23 cellular contexts compared by ENCODE assay signal in the genomic region with DNA sequence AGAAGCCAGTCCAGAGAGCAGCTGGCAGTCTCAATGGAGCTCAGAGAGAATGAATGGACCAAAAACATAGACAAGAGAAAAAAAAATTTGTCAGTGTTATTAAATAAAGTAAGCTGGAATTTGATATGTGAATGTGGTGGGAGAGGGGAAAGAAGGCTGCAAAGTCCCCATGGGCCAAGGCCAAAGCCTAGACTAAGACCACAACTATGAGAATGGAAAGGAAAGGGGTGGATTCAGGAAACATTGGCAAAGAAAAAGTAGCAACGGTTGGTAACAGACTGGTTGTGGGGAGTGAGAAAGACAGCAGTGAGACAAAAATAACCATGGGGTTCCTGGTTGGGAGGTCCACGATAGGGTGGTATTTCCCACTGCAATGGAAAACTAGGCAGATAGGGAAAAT. TPM values are rescaled to one million over a fixed set of nuclear protein-coding genes. Genes with fewer than 3 reads are reported as not detected.
DNase-seq lines count a peak whose midpoint lies in the region; ATAC-seq, FAIRE-seq and TF ChIP-seq lines count a peak whose summit lies in the region.
"Had no signal": no experiment of that assay in that cellular context is flagged by ENCODE, and none has a peak within 500 bp of the region (broad histone marks: within the 10 kb centered on the region; RNA-seq: fewer than 3 reads in every experiment).

No MANE protein-coding gene starts in this region.

- no peak overlapping the region for H3K4ac ChIP-seq in H1 (replicated peaks; ENCODE audit: insufficient read length, low read depth, low read length)

- H4K8ac ChIP-seq in H1 (ENCODE audit: extremely low read depth, insufficient read depth, low read length): no peak overlapping the region

- no peak overlapping the region; the same call in 1 of the 2 replicates for H3K18ac ChIP-seq in H1 (ENCODE audit: extremely low read depth, low read length)

- 0 out of 2 replicates have a peak overlapping the region, but pooled peaks have one; percentile 2 for H2BK12ac ChIP-seq in H1 (ENCODE audit: low read depth, low read length)

- H2BK120ac ChIP-seq in H1 (replicated peaks; ENCODE audit: low read depth, low read length): no peak overlapping the region

- H3K4me1 Mint-ChIP-seq in stimulated activated memory B cell treated with anti-CD40 and anti-IgM and Interleukin-4, amounts not matched to agents 10 μg/mL and 1 μg/mL and 100 μg/mL, for 72 hours: peaks cover 32% of the 10 kb centered on the region
- H3K4me1 Mint-ChIP-seq in T-helper 2 cell treated with Interferon-gamma antibody and Interleukin-4, amounts not matched to agents 5 μg/mL and 100 μg/mL, for 36 hours (ENCODE audit: low read depth): peaks cover 16% of the 10 kb centered on the region

- no peak overlapping the region for H2BK20ac ChIP-seq in H1 (ENCODE audit: low read length)

- peaks cover 16% of the 10 kb centered on the region for H3K36me3 Mint-ChIP-seq in stimulated activated memory B cell treated with anti-CD40 and anti-IgM and Interleukin-4, amounts not matched to agents 10 μg/mL and 1 μg/mL and 100 μg/mL, for 72 hours
- peaks cover 2% of the 10 kb centered on the region for H3K36me3 Mint-ChIP-seq in T-helper 2 cell treated with Interferon-gamma antibody and Interleukin-4, amounts not matched to agents 5 μg/mL and 100 μg/mL, for 36 hours (ENCODE audit: low read depth)
- H3K36me3 Mint-ChIP-seq: CD4-positive, CD25-positive, alpha-beta regulatory T cell had no signal

- H2BK5ac ChIP-seq in H1 (ENCODE audit: low read depth, low read length): no peak overlapping the region

- H3K4me3 ChIP-seq in left ventricle myocardium inferior (no peak overlapping the region), right cardiac atrium (ENCODE audit: low read length) (no peak overlapping the region), H1 (ENCODE audit: extremely low read depth in 1 of 4, insufficient read depth in 2 of 4, low read depth in 3 of 4, low read length in 4 of 4) (no peak overlapping the region), osteoblast (ENCODE audit: insufficient read depth, low read length) (no peak overlapping the region)

- TF ChIP-seq POLR2A in H1 (IDR thresholded peaks at IDR 0.05; ENCODE audit: control extremely low read depth in 1 of 2, low read depth in 2 of 2, low read length in 2 of 2): no peak

- no peak overlapping the region for H3K4me3 Mint-ChIP-seq in stimulated activated memory B cell treated with anti-CD40 and anti-IgM and Interleukin-4, amounts not matched to agents 10 μg/mL and 1 μg/mL and 100 μg/mL, for 72 hours
- H3K4me3 Mint-ChIP-seq in T-helper 2 cell treated with Interferon-gamma antibody and Interleukin-4, amounts not matched to agents 5 μg/mL and 100 μg/mL, for 36 hours: no peak overlapping the region
- H3K4me3 Mint-ChIP-seq: CD4-positive, CD25-positive, alpha-beta regulatory T cell had no signal

- intact Hi-C loops in left ventricle myocardium inferior (cut with micrococcal nuclease): no loop called here
- intact Hi-C loops in right cardiac atrium (cut with DNase I): no loop called here

- DNase-seq in left ventricle myocardium inferior (no peak), right cardiac atrium (no peak), H1 (ENCODE audit: low read depth in 1 of 2, low spot score in 2 of 2) (no peak), osteoblast (ENCODE audit: insufficient read length, low spot score, missing footprints) (no peak), hippocampal formation (lab: John Stamatoyannopoulos, UW) (no peak)
- DNase-seq in T-helper 2 cell treated with Interferon-gamma antibody and Interleukin-4, amounts not matched to agents 5 μg/mL and 100 μg/mL, for 36 hours (ENCODE audit: low spot score): no peak
- DNase-seq: 8988T; CD4-positive, CD25-positive, alpha-beta regulatory T cell; DMS79; H7; KBM-7; NCI-H1092 treated with DMSO at 0.1 percent for 48 hours; NCI-H2081; NCI-H2171; NCI-H345; NCI-H524 treated with DMSO at 0.1 percent for 48 hours; PC-3; SHP77 had no signal

- 21% methylated on average over 2 of the region's 2 CpGs for WGBS in right cardiac atrium
- 96% methylated on average over 2 of the region's 2 CpGs; no CpG with 5 or more reads in 1 of the 2 experiments for WGBS in H1 (ENCODE audit: extremely low coverage in 1 of 2, insufficient coverage in 1 of 2, insufficient read length in 1 of 2, insufficient replicate concordance in 2 of 2, low coverage in 1 of 2, low lambda C conversion rate in 2 of 2, missing lambda C conversion rate in 1 of 2), 2 experiments

- no peak overlapping the region for H3K23ac ChIP-seq in H1 (ENCODE audit: insufficient read length)

- H2AK5ac ChIP-seq in H1 (ENCODE audit: low read depth, low read length): no peak overlapping the region

- H3K36me3 ChIP-seq in left ventricle myocardium inferior: no peaks in the 10 kb centered on the region
- H3K36me3 ChIP-seq in H1 (ENCODE audit: control insufficient read depth in 2 of 4, insufficient read depth in 4 of 4, low read length in 3 of 4): no peaks in the 10 kb centered on the region
- H3K36me3 ChIP-seq in osteoblast (ENCODE audit: insufficient read depth, low read length): peaks cover 15% of the 10 kb centered on the region

- H3K4me1 ChIP-seq in left ventricle myocardium inferior (peaks cover 100% of the 10 kb centered on the region), right cardiac atrium (ENCODE audit: control insufficient read depth, insufficient read depth, low read length) (peaks cover 14% of the 10 kb centered on the region), H1 (replicated peaks in 1 of 4; ENCODE audit: control insufficient read depth in 3 of 4, insufficient read depth in 4 of 4, low read length in 3 of 4) (peaks cover 0 to 25% (median 19%) of the 10 kb centered on the region in 4 experiments; a peak in 6 of 7 replicates), osteoblast (ENCODE audit: insufficient read depth, low read length) (peaks cover 51% of the 10 kb centered on the region)

- H3K23me2 ChIP-seq in H1 (ENCODE audit: low read depth, low read length): no peaks in the 10 kb centered on the region

- ATAC-seq in right cardiac atrium: no peak
- no peak for ATAC-seq in stimulated activated memory B cell treated with anti-CD40 and anti-IgM and Interleukin-4, amounts not matched to agents 10 μg/mL and 1 μg/mL and 100 μg/mL, for 72 hours
- ATAC-seq: HepG2, PC-3 had no signal

- no peak overlapping the region for H4K91ac ChIP-seq in H1 (replicated peaks; ENCODE audit: insufficient read length, low read length)

- no peak for FAIRE-seq in H1 (lab: Jason Lieb, UNC)
- FAIRE-seq: HepG2 had no signal

- H3K79me2 ChIP-seq in H1 (ENCODE audit: control insufficient read depth in 1 of 2, insufficient read depth in 2 of 2, low read length in 2 of 2) (no peaks in the 10 kb centered on the region), osteoblast (ENCODE audit: insufficient read depth, low read length) (peaks cover 94% of the 10 kb centered on the region)

- H3K9ac ChIP-seq in H1 (replicated peaks in 1 of 4; ENCODE audit: extremely low read depth in 1 of 4, low read depth in 3 of 4, low read length in 3 of 4): no peak overlapping the region

- TF ChIP-seq RAD21 in H1 (IDR thresholded peaks at IDR 0.05 in 1 of 2, conservative IDR thresholded peaks at IDR 0.05 in 1 of 2; ENCODE audit: low read depth in 2 of 2, low read length in 2 of 2): no peak

- no peaks in the 10 kb centered on the region for H3K79me1 ChIP-seq in H1 (ENCODE audit: low read depth, low read length)

- H4K20me1 ChIP-seq in H1 (replicated peaks in 1 of 2; ENCODE audit: control insufficient read depth in 1 of 2, insufficient read depth in 2 of 2, low read length in 2 of 2) (no peaks in the 10 kb centered on the region), osteoblast (ENCODE audit: insufficient read depth, low read length) (peaks cover 16% of the 10 kb centered on the region)

- H2AFZ ChIP-seq in H1 (ENCODE audit: low read length) (no peak overlapping the region), osteoblast (ENCODE audit: low read length) (no peak overlapping the region)

- POLR2A ChIA-PET in H1 (lab: Charles Lee; ENCODE audit: partially characterized antibody): no interaction called here

- H3K27me3 ChIP-seq in left ventricle myocardium inferior (ENCODE audit: low read depth): no peaks in the 10 kb centered on the region
- H3K27me3 ChIP-seq in right cardiac atrium (ENCODE audit: control insufficient read depth, insufficient read depth): no peaks in the 10 kb centered on the region
- H3K27me3 ChIP-seq in H1 (replicated peaks in 1 of 4; ENCODE audit: control insufficient read depth in 3 of 4, extremely low read depth in 1 of 4, insufficient read depth in 3 of 4, low read length in 3 of 4): no peaks in the 10 kb centered on the region
- no peaks in the 10 kb centered on the region for H3K27me3 ChIP-seq in osteoblast (ENCODE audit: insufficient read depth, low read length)

- no peak overlapping the region for H3K14ac ChIP-seq in H1 (ENCODE audit: insufficient read length)

- no peaks in the 10 kb centered on the region for H3K9me3 ChIP-seq in left ventricle myocardium inferior (replicated peaks)
- no peaks in the 10 kb centered on the region for H3K9me3 ChIP-seq in right cardiac atrium (ENCODE audit: control insufficient read depth, low read length)
- no peaks in the 10 kb centered on the region for H3K9me3 ChIP-seq in H1 (ENCODE audit: insufficient read depth in 2 of 2, low read depth in 1 of 2, low read length in 1 of 2)
- no peaks in the 10 kb centered on the region for H3K9me3 ChIP-seq in osteoblast (ENCODE audit: low read depth, low read length)

- no peak for TF ChIP-seq EP300 in H1 (IDR thresholded peaks at IDR 0.05; ENCODE audit: borderline replicate concordance in 1 of 2, low read depth in 2 of 2, low read length in 2 of 2)

- H3K27ac ChIP-seq in left ventricle myocardium inferior (replicated peaks) (peak overlapping the region; percentile 20), right cardiac atrium (ENCODE audit: low read length) (no peak overlapping the region), H1 (ENCODE audit: low read depth, low read length) (no peak overlapping the region), osteoblast (ENCODE audit: low read depth, low read length) (peak overlapping the region; percentile 21), temporal lobe (ENCODE audit: low read depth, low read length) (peak overlapping the region; percentile 99)
- H3K27ac ChIP-seq: HL-60 had no signal

- no peak overlapping the region for H3K56ac ChIP-seq in H1 (replicated peaks; ENCODE audit: insufficient read length, low read depth, low read length)

- CTCF ChIA-PET in H1 (lab: Charles Lee; ENCODE audit: partially characterized antibody): interaction anchor here (1.4 kb wide), 1 partner anchor 24 kb away, joined by 4 read pairs; no protein-coding TSS in a partner anchor

- H4K5ac ChIP-seq in H1 (ENCODE audit: insufficient read length, low read depth, low read length): no peak overlapping the region

- H3K4me2 ChIP-seq in H1 (ENCODE audit: insufficient read depth in 1 of 2, low read depth in 2 of 2, low read length in 2 of 2) (no peak overlapping the region), osteoblast (ENCODE audit: insufficient read depth, low read length) (no peak overlapping the region)

- no peak overlapping the region for H2BK15ac ChIP-seq in H1 (ENCODE audit: low read length)

- H3K27ac Mint-ChIP-seq in stimulated activated memory B cell treated with anti-CD40 and anti-IgM and Interleukin-4, amounts not matched to agents 10 μg/mL and 1 μg/mL and 100 μg/mL, for 72 hours: no peak overlapping the region
- H3K27ac Mint-ChIP-seq in T-helper 2 cell treated with Interferon-gamma antibody and Interleukin-4, amounts not matched to agents 5 μg/mL and 100 μg/mL, for 36 hours: no peak overlapping the region
- H3K27ac Mint-ChIP-seq: CD4-positive, CD25-positive, alpha-beta regulatory T cell had no signal

- no peaks in the 10 kb centered on the region for H3K9me3 Mint-ChIP-seq in stimulated activated memory B cell treated with anti-CD40 and anti-IgM and Interleukin-4, amounts not matched to agents 10 μg/mL and 1 μg/mL and 100 μg/mL, for 72 hours
- no peaks in the 10 kb centered on the region for H3K9me3 Mint-ChIP-seq in T-helper 2 cell treated with Interferon-gamma antibody and Interleukin-4, amounts not matched to agents 5 μg/mL and 100 μg/mL, for 36 hours
- H3K9me3 Mint-ChIP-seq: CD4-positive, CD25-positive, alpha-beta regulatory T cell had no signal

- TF ChIP-seq CTCF in left ventricle myocardium inferior (IDR thresholded peaks at IDR 0.05; ENCODE audit: borderline replicate concordance) (no peak), H1 (IDR thresholded peaks at IDR 0.05; ENCODE audit: control extremely low read depth in 1 of 3, insufficient read depth in 1 of 3, low read depth in 1 of 3, low read length in 3 of 3) (no peak), osteoblast (IDR thresholded peaks at IDR 0.05; ENCODE audit: extremely low read depth, low read depth, low read length) (no peak)

- no peaks in the 10 kb centered on the region for H3K27me3 Mint-ChIP-seq in stimulated activated memory B cell treated with anti-CD40 and anti-IgM and Interleukin-4, amounts not matched to agents 10 μg/mL and 1 μg/mL and 100 μg/mL, for 72 hours
- no peaks in the 10 kb centered on the region for H3K27me3 Mint-ChIP-seq in T-helper 2 cell treated with Interferon-gamma antibody and Interleukin-4, amounts not matched to agents 5 μg/mL and 100 μg/mL, for 36 hours (ENCODE audit: low read depth)

RNA-seq across cellular contexts. Expression of a gene that starts 47.0 kb away (rescaled TPM):
- total RNA-seq in left ventricle myocardium inferior (89.1 TPM), right cardiac atrium (100 to 1,000 TPM; 132 to 147 (median 141) TPM), osteoblast (119 and 128 TPM in 2 replicates), temporal lobe (283 TPM)
- polyA plus RNA-seq in right cardiac atrium (40.2 TPM), H1 (2011; rRNA removed) (0.22 and 0.38 TPM in 2 replicates)
- 0.13 TPM in 1 of 2 replicates, not detected in the other for total RNA-seq in H1 (2021; fragmentation: NEBNext Ultra II Directional; extraction: Animal tissue kit (Norgen Biotek cat#: 25700))
- polyA plus RNA-seq in H1 (2011; cell fraction: cytosol; rRNA removed): 0.40 TPM
- 1.00 TPM for polyA plus RNA-seq in H1 (2011; cell fraction: nucleus; rRNA removed)
- 0.46 to 0.78 TPM (median 0.66 TPM) in 4 replicates for polyA plus RNA-seq in H1 (2012, experiment 1 of 2)
- 0.07 TPM for polyA plus RNA-seq in H1 (2012, experiment 2 of 2)
- polyA plus RNA-seq in H1 (2013, experiment 1 of 2): 0.04 TPM
- 0.04 TPM for polyA plus RNA-seq in H1 (2013, experiment 2 of 2)
- 1.2 and 1.6 TPM in 2 replicates for polyA minus RNA-seq in H1 (2011; rRNA and poly(A)+ RNA removed)
- 1.8 TPM for polyA minus RNA-seq in H1 (2011; cell fraction: cytosol; rRNA and poly(A)+ RNA removed)
- 3.4 TPM for polyA minus RNA-seq in H1 (2011; cell fraction: nucleus; rRNA and poly(A)+ RNA removed)
- total RNA-seq: HepG2, HT-29 had no signal

Comparison
In these comparisons a context has a peak if more than half of its experiments do, and no peak if none do; other contexts are left out.
1. H3K27ac ChIP-seq: peak in left ventricle myocardium inferior (single experiment), osteoblast (single experiment) and temporal lobe (single experiment); none in right cardiac atrium (single experiment) and H1 (single experiment).
2. RNA of a gene that starts 47.0 kb away (total RNA-seq): 283 TPM in temporal lobe (single experiment), 132 to 147 TPM in right cardiac atrium, 119 to 128 TPM in osteoblast and 89.1 TPM in left ventricle myocardium inferior (single experiment); 0.13 TPM in H1; every median in the first group is over 10 times any median in the second.